Comparison of ENCODE assay signal across 1 cellular context in genomic region chr17:81863833-81864768, GRCh38.
A peak's percentile ranks its signal among the peaks of the same experiment; 100 is the strongest.
TF ChIP-seq lines count a peak whose summit lies in the region.

No MANE protein-coding gene starts in this region.

TF ChIP-seq in HepG2, 621 proteins besides CTCF, POLR2A, EP300 and RAD21 (continued from another document and continues in another):
- TF ChIP-seq ZBTB38 (CRISPR knock-in tag; IDR thresholded peaks at IDR 0.05) (peak; percentile 71; the same call in 1 of the 2 replicates), SMC3 (IDR thresholded peaks at IDR 0.05; ENCODE audit: low read length) (0 out of 2 replicates have a peak, but pooled peaks have one; percentile 2), ZNF775 (CRISPR knock-in tag; IDR thresholded peaks at IDR 0.05; ENCODE audit: borderline replicate concordance) (no peak), ZNF879 (CRISPR knock-in tag; IDR thresholded peaks at IDR 0.05) (no peak), SMAD1 (CRISPR knock-in tag; IDR thresholded peaks at IDR 0.05; ENCODE audit: borderline replicate concordance, low read depth) (no peak), NR2C2 (CRISPR knock-in tag; IDR thresholded peaks at IDR 0.05; ENCODE audit: borderline replicate concordance) (no peak), KIAA2018 (CRISPR knock-in tag; IDR thresholded peaks at IDR 0.05; ENCODE audit: borderline replicate concordance) (no peak), MXD3 (CRISPR knock-in tag; IDR thresholded peaks at IDR 0.05) (no peak), ZNF816 (CRISPR knock-in tag; IDR thresholded peaks at IDR 0.05; ENCODE audit: borderline replicate concordance) (no peak), ZNF543 (CRISPR knock-in tag; IDR thresholded peaks at IDR 0.05) (no peak), XRCC5 (optimal IDR thresholded peaks at IDR 0.05; ENCODE audit: low read length) (no peak), ZNF576 (CRISPR knock-in tag; IDR thresholded peaks at IDR 0.05) (no peak), ZNF432 (CRISPR knock-in tag; IDR thresholded peaks at IDR 0.05; ENCODE audit: borderline replicate concordance) (no peak), ZNF709 (CRISPR knock-in tag; IDR thresholded peaks at IDR 0.05) (no peak), ZNF17 (CRISPR knock-in tag; IDR thresholded peaks at IDR 0.05) (no peak), MBD4 (IDR thresholded peaks at IDR 0.05; ENCODE audit: borderline replicate concordance, low read length) (0 out of 2 replicates have a peak, but pooled peaks have one; percentile 3), LCORL (IDR thresholded peaks at IDR 0.05) (no peak), LCORL (CRISPR knock-in tag; IDR thresholded peaks at IDR 0.05) (no peak), ZNF784 (CRISPR knock-in tag; IDR thresholded peaks at IDR 0.05; ENCODE audit: borderline replicate concordance) (0 out of 2 replicates have a peak, but pooled peaks have one; percentile 13), ZNF598 (CRISPR knock-in tag; IDR thresholded peaks at IDR 0.05; ENCODE audit: borderline replicate concordance) (0 out of 2 replicates have a peak, but pooled peaks have one; percentile 21), ARID3A (IDR thresholded peaks at IDR 0.05; ENCODE audit: low read depth, low read length) (no peak), SNAPC4 (CRISPR knock-in tag; IDR thresholded peaks at IDR 0.05) (no peak), PRDM4 (CRISPR knock-in tag; IDR thresholded peaks at IDR 0.05; ENCODE audit: borderline replicate concordance) (no peak), ZNF773 (CRISPR knock-in tag; IDR thresholded peaks at IDR 0.05; ENCODE audit: borderline replicate concordance) (no peak), TRAFD1 (CRISPR knock-in tag; IDR thresholded peaks at IDR 0.05; ENCODE audit: borderline replicate concordance) (no peak), RXRA (CRISPR knock-in tag; IDR thresholded peaks at IDR 0.05) (peak; percentile 71; the same call in 1 of the 2 replicates), ZFX (CRISPR knock-in tag; IDR thresholded peaks at IDR 0.05; ENCODE audit: low read depth) (0 out of 2 replicates have a peak, but pooled peaks have one; percentile 17), NFE2L2 (IDR thresholded peaks at IDR 0.05; ENCODE audit: low read length) (no peak), ZNF878 (CRISPR knock-in tag; IDR thresholded peaks at IDR 0.05) (no peak), RBFOX2 (IDR thresholded peaks at IDR 0.05; ENCODE audit: low read depth, low read length) (peak; percentile 55), ZSCAN31 (CRISPR knock-in tag; IDR thresholded peaks at IDR 0.05; ENCODE audit: low read depth) (no peak), SAFB2 (CRISPR knock-in tag; IDR thresholded peaks at IDR 0.05; ENCODE audit: borderline replicate concordance, low read depth) (peak; percentile 65; the same call in 1 of the 2 replicates), ZNF616 (CRISPR knock-in tag; IDR thresholded peaks at IDR 0.05; ENCODE audit: low read depth) (no peak), ATF7 (IDR thresholded peaks at IDR 0.05) (no peak), ATF7 (CRISPR knock-in tag; IDR thresholded peaks at IDR 0.05) (no peak), POLR2AphosphoS5 (IDR thresholded peaks at IDR 0.05; ENCODE audit: low read depth, low read length) (peak; percentile 41), ZNF367 (CRISPR knock-in tag; IDR thresholded peaks at IDR 0.05; ENCODE audit: borderline replicate concordance) (no peak), POGZ (CRISPR knock-in tag; IDR thresholded peaks at IDR 0.05) (no peak), ZNF652 (CRISPR knock-in tag; IDR thresholded peaks at IDR 0.05; ENCODE audit: borderline replicate concordance, low read depth) (no peak), HNRNPLL (IDR thresholded peaks at IDR 0.05; ENCODE audit: low read depth, low read length, poor library complexity, severe bottlenecking) (no peak), JUNB (CRISPR knock-in tag; IDR thresholded peaks at IDR 0.05; ENCODE audit: borderline replicate concordance) (no peak)
